ENCODE assay signal across 34 cellular contexts in the genomic region with DNA sequence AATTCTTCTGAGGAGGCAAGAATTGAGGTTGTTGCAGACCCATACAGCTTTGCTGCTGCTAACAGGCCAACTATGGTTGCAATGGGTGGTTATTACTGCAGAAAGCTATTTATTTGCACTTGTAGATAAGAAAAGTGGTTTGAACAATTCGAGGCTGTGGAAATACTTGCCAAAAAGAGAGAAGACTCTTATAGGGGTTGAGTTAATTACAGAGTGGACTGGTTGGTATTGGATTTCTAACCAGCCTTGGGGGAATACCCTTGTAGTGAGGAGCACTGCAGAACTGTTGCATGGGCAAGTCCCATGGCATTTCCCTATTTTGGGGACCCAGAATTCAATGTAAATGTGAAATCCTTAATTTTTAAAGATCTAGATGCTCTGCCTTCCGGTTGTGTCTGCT.
DNase-seq lines count a peak whose midpoint lies in the region; ATAC-seq, FAIRE-seq and TF ChIP-seq lines count a peak whose summit lies in the region.
"Had no signal": no experiment of that assay in that cellular context is flagged by ENCODE, and none has a peak within 500 bp of the region (broad histone marks: within the 10 kb centered on the region; RNA-seq: fewer than 3 reads in every experiment).

No MANE protein-coding gene starts in this region.

- peak overlapping the region; percentile 39 for H3K4me3 Mint-ChIP-seq in activated B cell treated with CpG ODN at 0.5 μM for 24 hours
- H3K4me3 Mint-ChIP-seq: activated CD4-positive, alpha-beta T cell treated with anti-CD3 and anti-CD28 coated beads for 36 hours; activated CD8-positive, alpha-beta T cell treated with anti-CD3 and anti-CD28 coated beads for 36 hours; activated naive CD4-positive, alpha-beta T cell treated with anti-CD3 and anti-CD28 coated beads for 36 hours; CD14-positive monocyte; stimulated activated naive CD8-positive, alpha-beta T cell treated with anti-CD3 and anti-CD28 coated beads, Interleukin-15, Interleukin-2, amounts not matched to agents 100 ng/mL and 50 ng/mL, for 24 hours; T-helper 2 cell treated with Interferon-gamma antibody and Interleukin-4, amounts not matched to agents 5 μg/mL and 100 μg/mL, for 36 hours had no signal

- POLR2A ChIA-PET in activated B cell treated with CpG ODN at 0.5 μM for 24 hours (lab: Charles Lee): no interaction called here

- intact Hi-C loops in activated B cell treated with CpG ODN at 0.5 μM for 24 hours (cut with micrococcal nuclease): loop anchor here (2.0 to 10.0 kb wide), 3 partner anchors 18 to 242 kb away; partner anchors contain the start of genes CNOT2 and KCNMB4

- TF ChIP-seq POLR2A in upper lobe of left lung (IDR thresholded peaks at IDR 0.05): no peak

- H3K4me3 ChIP-seq in upper lobe of left lung: no peak overlapping the region
- H3K4me3 ChIP-seq: dorsolateral prefrontal cortex, esophagus squamous epithelium, heart left ventricle, K562, left ventricle myocardium inferior, thoracic aorta had no signal

- no peaks in the 10 kb centered on the region for H3K36me3 ChIP-seq in upper lobe of left lung
- H3K36me3 ChIP-seq: brain microvascular endothelial cell, esophagus squamous epithelium, heart left ventricle, left ventricle myocardium inferior, thoracic aorta had no signal

- no peaks in the 10 kb centered on the region for H3K27me3 Mint-ChIP-seq in activated B cell treated with CpG ODN at 0.5 μM for 24 hours

- TF ChIP-seq CTCF in activated B cell treated with CpG ODN at 0.5 μM for 24 hours (IDR thresholded peaks at IDR 0.05) (no peak), upper lobe of left lung (IDR thresholded peaks at IDR 0.05) (no peak)

- TF ChIP-seq EP300 in upper lobe of left lung (IDR thresholded peaks at IDR 0.05): no peak

- H3K27me3 ChIP-seq in upper lobe of left lung: no peaks in the 10 kb centered on the region
- H3K27me3 ChIP-seq: brain microvascular endothelial cell, dorsolateral prefrontal cortex, heart left ventricle had no signal

- no peaks in the 10 kb centered on the region for H3K9me3 ChIP-seq in upper lobe of left lung
- H3K9me3 ChIP-seq: esophagus squamous epithelium, thoracic aorta had no signal

- H3K9me3 Mint-ChIP-seq in activated B cell treated with CpG ODN at 0.5 μM for 24 hours: peaks cover 11% of the 10 kb centered on the region
- H3K9me3 Mint-ChIP-seq: stimulated activated naive CD8-positive, alpha-beta T cell treated with anti-CD3 and anti-CD28 coated beads, Interleukin-15, Interleukin-2, amounts not matched to agents 100 ng/mL and 50 ng/mL, for 24 hours; T-helper 2 cell treated with Interferon-gamma antibody and Interleukin-4, amounts not matched to agents 5 μg/mL and 100 μg/mL, for 36 hours had no signal

- peaks cover 0 to 14% (median 4%) of the 10 kb centered on the region in 4 donors for H3K4me1 ChIP-seq in upper lobe of left lung
- H3K4me1 ChIP-seq: esophagus squamous epithelium, heart left ventricle, left ventricle myocardium inferior had no signal

- 49 to 52% methylated on average over 2 of the region's 2 CpGs for WGBS in upper lobe of left lung, 2 donors

- DNase-seq in activated B cell treated with CpG ODN at 0.5 μM for 24 hours: no peak
- DNase-seq in upper lobe of left lung: no peak
- no peak for DNase-seq in urothelium cell line (ENCODE audit: low spot score)
- DNase-seq: activated CD4-positive, alpha-beta T cell treated with anti-CD3 and anti-CD28 coated beads for 36 hours; activated CD8-positive, alpha-beta memory T cell treated with anti-CD3 and anti-CD28 coated beads, Interleukin-2, amount 50 U/mL, for 48 hours; activated CD8-positive, alpha-beta T cell treated with anti-CD3 and anti-CD28 coated beads for 36 hours; activated naive CD4-positive, alpha-beta T cell treated with anti-CD3 and anti-CD28 coated beads for 36 hours; brain microvascular endothelial cell; cerebellar nuclear complex; DMS79 treated with DMSO at 0.1 percent for 48 hours; dorsolateral prefrontal cortex; esophagus squamous epithelium; foreskin keratinocyte; GF-D8; H7; heart left ventricle; islet precursor cell; left ventricle myocardium inferior; NCI-H1092 treated with DMSO at 0.1 percent for 48 hours; NCI-H187 treated with DMSO at 0.1 percent for 48 hours; NCI-H524; NK-92 treated with Interleukin-12 subunit alpha and Interleukin-12 subunit beta, amount 100 ng/mL, for 24 hours; SHP77 treated with DMSO at 0.1 percent for 48 hours; small intestine had no signal

- CTCF ChIA-PET in activated B cell treated with CpG ODN at 0.5 μM for 24 hours (lab: Charles Lee): interaction anchor here (1.3 kb wide), 1 partner anchor 120 kb away, joined by 3 read pairs; the partner anchor contains the start of gene KCNMB4

- no peak overlapping the region for H3K27ac ChIP-seq in upper lobe of left lung
- H3K27ac ChIP-seq: brain microvascular endothelial cell, dorsolateral prefrontal cortex, esophagus squamous epithelium, foreskin keratinocyte, heart left ventricle, left ventricle myocardium inferior, thoracic aorta had no signal

- peaks cover 33% of the 10 kb centered on the region for H3K4me1 Mint-ChIP-seq in activated B cell treated with CpG ODN at 0.5 μM for 24 hours
- H3K4me1 Mint-ChIP-seq: activated CD4-positive, alpha-beta T cell treated with anti-CD3 and anti-CD28 coated beads for 36 hours; CD14-positive monocyte had no signal

- FAIRE-seq in urothelium cell line (lab: Jason Lieb, UNC): no peak
- FAIRE-seq: K562, small intestine had no signal

- ATAC-seq in GM18502 (IDR thresholded peaks at IDR 0.05; ENCODE audit: poor library complexity, unreplicated experiment) (peak; percentile 45), HG02885 (IDR thresholded peaks at IDR 0.05; ENCODE audit: poor library complexity, unreplicated experiment) (peak; percentile 41), activated B cell treated with CpG ODN at 0.5 μM for 24 hours (ENCODE audit: low read depth) (peak; percentile 52), upper lobe of left lung (ENCODE audit: low FRiP score in 2 of 2) (peak; percentile 23 to 68), GM21786 (IDR thresholded peaks at IDR 0.05; ENCODE audit: unreplicated experiment) (no peak), GM21381 (IDR thresholded peaks at IDR 0.05; ENCODE audit: unreplicated experiment) (no peak)
- ATAC-seq: activated CD4-positive, alpha-beta T cell treated with anti-CD3 and anti-CD28 coated beads for 36 hours; activated CD8-positive, alpha-beta T cell treated with anti-CD3 and anti-CD28 coated beads for 36 hours; foreskin keratinocyte; heart left ventricle; K562; Panc1 had no signal

- H3K27ac Mint-ChIP-seq in activated B cell treated with CpG ODN at 0.5 μM for 24 hours: no peak overlapping the region
- H3K27ac Mint-ChIP-seq: activated CD4-positive, alpha-beta T cell treated with anti-CD3 and anti-CD28 coated beads for 36 hours; activated CD8-positive, alpha-beta T cell treated with anti-CD3 and anti-CD28 coated beads for 36 hours; activated naive CD4-positive, alpha-beta T cell treated with anti-CD3 and anti-CD28 coated beads for 36 hours; CD14-positive monocyte; stimulated activated naive CD8-positive, alpha-beta T cell treated with anti-CD3 and anti-CD28 coated beads, Interleukin-15, Interleukin-2, amounts not matched to agents 100 ng/mL and 50 ng/mL, for 24 hours; T-helper 2 cell treated with Interferon-gamma antibody and Interleukin-4, amounts not matched to agents 5 μg/mL and 100 μg/mL, for 36 hours had no signal

- H3K36me3 Mint-ChIP-seq in activated B cell treated with CpG ODN at 0.5 μM for 24 hours (ENCODE audit: low read depth): no peaks in the 10 kb centered on the region
- H3K36me3 Mint-ChIP-seq: CD14-positive monocyte had no signal

Comparison
In these comparisons a context has a peak if more than half of its experiments do, and no peak if none do; other contexts are left out.
1. ATAC-seq: peak in GM18502 (single experiment), HG02885 (single experiment), activated B cell treated with CpG ODN at 0.5 μM for 24 hours (single experiment) and upper lobe of left lung (2 of 2); none in GM21786 (single experiment) and GM21381 (single experiment).